In genomic region chr9:138042640-138043039, GRCh38 we compare ENCODE assay signal across 17 cellular contexts.
A peak's percentile ranks its signal among the peaks of the same experiment; 100 is the strongest.
DNase-seq lines count a peak whose midpoint lies in the region; TF ChIP-seq lines count a peak whose summit lies in the region.
"Had no signal": no experiment of that assay in that cellular context is flagged by ENCODE, and none has a peak within 500 bp of the region (broad histone marks: within the 10 kb centered on the region; RNA-seq: fewer than 3 reads in every experiment).

No MANE protein-coding gene starts in this region.

- H3K27me3 ChIP-seq in Caco-2 (replicated peaks; ENCODE audit: control insufficient read depth, insufficient read depth, low read length): no peaks in the 10 kb centered on the region; the same call in 1 of the 2 replicates

- CTCF ChIA-PET in activated CD4-positive, alpha-beta memory T cell treated with anti-CD3 and anti-CD28 coated beads, Interleukin-2, amount 10 ng/mL, durations not matched to agents 7 days and 5 days (lab: Charles Lee): no interaction called here
- CTCF ChIA-PET in activated CD4-positive, alpha-beta memory T cell treated with anti-CD3 and anti-CD28 coated beads for 36 hours (lab: Charles Lee): no interaction called here
- CTCF ChIA-PET in Caco-2 (lab: Charles Lee): no interaction called here

- no peaks in the 10 kb centered on the region for H3K9me3 ChIP-seq in Caco-2

- TF ChIP-seq CTCF in endothelial cell (IDR thresholded peaks at IDR 0.05; ENCODE audit: unreplicated experiment): no peak
- no peak for TF ChIP-seq CTCF in Caco-2 (IDR thresholded peaks at IDR 0.05; ENCODE audit: insufficient read depth in 1 of 2, low read depth in 1 of 2, low read length in 1 of 2, severe bottlenecking in 1 of 2, unreplicated experiment in 1 of 2)

- intact Hi-C loops in activated CD4-positive, alpha-beta memory T cell treated with anti-CD3 and anti-CD28 coated beads for 36 hours (cut with micrococcal nuclease): no loop called here
- intact Hi-C loops in posterior vena cava (cut with DNase I): no loop called here
- intact Hi-C loops in Caco-2 (cut with micrococcal nuclease; ENCODE audit: unreplicated experiment): no loop called here
- intact Hi-C loops in activated T-helper 1 cell treated with anti-CD3 and anti-CD28 coated beads, Interleukin-12 subunit alpha, Interleukin-12 subunit beta, Interleukin-2, Interleukin-4 antibody, amounts not matched to agents 30 ng/mL and 10 ng/mL and 1 ng/mL, durations not matched to agents 14 hours and 24 hours and 36 hours (cut with micrococcal nuclease): no loop called here

- H3K27ac Mint-ChIP-seq in activated CD4-positive, alpha-beta memory T cell treated with anti-CD3 and anti-CD28 coated beads, Interleukin-2, amount 10 ng/mL, durations not matched to agents 7 days and 5 days: no peak overlapping the region
- no peak overlapping the region for H3K27ac Mint-ChIP-seq in activated CD4-positive, alpha-beta memory T cell treated with anti-CD3 and anti-CD28 coated beads for 36 hours
- H3K27ac Mint-ChIP-seq in endothelial cell (ENCODE audit: unreplicated experiment) (peak overlapping the region; percentile 59), Caco-2 (ENCODE audit: unreplicated experiment) (no peak overlapping the region)
- no peak overlapping the region for H3K27ac Mint-ChIP-seq in activated T-helper 1 cell treated with anti-CD3 and anti-CD28 coated beads, Interleukin-12 subunit alpha, Interleukin-12 subunit beta, Interleukin-2, Interleukin-4 antibody, amounts not matched to agents 30 ng/mL and 10 ng/mL and 1 ng/mL, durations not matched to agents 14 hours and 24 hours and 36 hours
- H3K27ac Mint-ChIP-seq: IgD-negative memory B cell had no signal

- no TSS peak for BruUV-seq in Caco-2 (replicated peaks; lab: Mats Ljungman, UMichigan)

- POLR2A ChIA-PET in activated CD4-positive, alpha-beta memory T cell treated with anti-CD3 and anti-CD28 coated beads, Interleukin-2, amount 10 ng/mL, durations not matched to agents 7 days and 5 days (lab: Charles Lee): no interaction called here
- POLR2A ChIA-PET in activated CD4-positive, alpha-beta memory T cell treated with anti-CD3 and anti-CD28 coated beads for 36 hours (lab: Charles Lee): no interaction called here
- POLR2A ChIA-PET in Caco-2 (lab: Charles Lee): no interaction called here

- H3K36me3 Mint-ChIP-seq in activated CD4-positive, alpha-beta memory T cell treated with anti-CD3 and anti-CD28 coated beads, Interleukin-2, amount 10 ng/mL, durations not matched to agents 7 days and 5 days (ENCODE audit: low read depth): no peaks in the 10 kb centered on the region
- H3K36me3 Mint-ChIP-seq in activated CD4-positive, alpha-beta memory T cell treated with anti-CD3 and anti-CD28 coated beads for 36 hours: no peaks in the 10 kb centered on the region
- H3K36me3 Mint-ChIP-seq in endothelial cell (ENCODE audit: low read depth, unreplicated experiment): peaks cover 8% of the 10 kb centered on the region
- no peaks in the 10 kb centered on the region for H3K36me3 Mint-ChIP-seq in Caco-2 (ENCODE audit: insufficient read depth, unreplicated experiment)
- H3K36me3 Mint-ChIP-seq in activated T-helper 1 cell treated with anti-CD3 and anti-CD28 coated beads, Interleukin-12 subunit alpha, Interleukin-12 subunit beta, Interleukin-2, Interleukin-4 antibody, amounts not matched to agents 30 ng/mL and 10 ng/mL and 1 ng/mL, durations not matched to agents 14 hours and 24 hours and 36 hours (ENCODE audit: low read depth): no peaks in the 10 kb centered on the region

- H3K4me1 ChIP-seq in Caco-2: no peaks in the 10 kb centered on the region

- no peaks in the 10 kb centered on the region for H3K36me3 ChIP-seq in Caco-2 (ENCODE audit: control insufficient read depth, insufficient read depth, low read length)

- H3K4me1 Mint-ChIP-seq in activated CD4-positive, alpha-beta memory T cell treated with anti-CD3 and anti-CD28 coated beads, Interleukin-2, amount 10 ng/mL, durations not matched to agents 7 days and 5 days: no peaks in the 10 kb centered on the region
- H3K4me1 Mint-ChIP-seq in activated CD4-positive, alpha-beta memory T cell treated with anti-CD3 and anti-CD28 coated beads for 36 hours (ENCODE audit: low read depth): no peaks in the 10 kb centered on the region
- H3K4me1 Mint-ChIP-seq in endothelial cell (ENCODE audit: unreplicated experiment) (peaks cover 6% of the 10 kb centered on the region), Caco-2 (ENCODE audit: low read depth, unreplicated experiment) (no peaks in the 10 kb centered on the region)
- no peaks in the 10 kb centered on the region for H3K4me1 Mint-ChIP-seq in activated T-helper 1 cell treated with anti-CD3 and anti-CD28 coated beads, Interleukin-12 subunit alpha, Interleukin-12 subunit beta, Interleukin-2, Interleukin-4 antibody, amounts not matched to agents 30 ng/mL and 10 ng/mL and 1 ng/mL, durations not matched to agents 14 hours and 24 hours and 36 hours (ENCODE audit: low read depth)

- peak; percentile 9 for DNase-seq in activated CD4-positive, alpha-beta memory T cell treated with anti-CD3 and anti-CD28 coated beads, Interleukin-2, amount 10 ng/mL, durations not matched to agents 7 days and 5 days
- no peak for DNase-seq in activated CD4-positive, alpha-beta memory T cell treated with anti-CD3 and anti-CD28 coated beads for 36 hours
- no peak for DNase-seq in endothelial cell (ENCODE audit: low spot score)
- peak; percentile 47 for DNase-seq in posterior vena cava (ENCODE audit: low spot score)
- no peak for DNase-seq in Caco-2
- no peak for DNase-seq in KG1 (lab: John Stamatoyannopoulos, UW)
- no peak for DNase-seq in activated T-helper 1 cell treated with anti-CD3 and anti-CD28 coated beads, Interleukin-12 subunit alpha, Interleukin-12 subunit beta, Interleukin-2, Interleukin-4 antibody, amounts not matched to agents 30 ng/mL and 10 ng/mL and 1 ng/mL, durations not matched to agents 14 hours and 24 hours and 36 hours (ENCODE audit: low spot score)
- DNase-seq: DMS79 treated with DMSO at 0.1 percent for 48 hours, Karpas-422, NCI-H1417, NCI-H1694 treated with DMSO at 0.1 percent for 48 hours, NCI-H2081 treated with DMSO at 0.1 percent for 48 hours, NCI-H2171 treated with DMSO at 0.1 percent for 48 hours, NCI-H526 treated with DMSO at 0.1 percent for 48 hours, OCI-M1, SHP77 had no signal

- no peaks in the 10 kb centered on the region for H3K9me3 Mint-ChIP-seq in activated CD4-positive, alpha-beta memory T cell treated with anti-CD3 and anti-CD28 coated beads, Interleukin-2, amount 10 ng/mL, durations not matched to agents 7 days and 5 days
- H3K9me3 Mint-ChIP-seq in activated CD4-positive, alpha-beta memory T cell treated with anti-CD3 and anti-CD28 coated beads for 36 hours: no peaks in the 10 kb centered on the region
- H3K9me3 Mint-ChIP-seq in endothelial cell (ENCODE audit: unreplicated experiment): no peaks in the 10 kb centered on the region
- H3K9me3 Mint-ChIP-seq in Caco-2 (ENCODE audit: unreplicated experiment): no peaks in the 10 kb centered on the region
- no peaks in the 10 kb centered on the region for H3K9me3 Mint-ChIP-seq in activated T-helper 1 cell treated with anti-CD3 and anti-CD28 coated beads, Interleukin-12 subunit alpha, Interleukin-12 subunit beta, Interleukin-2, Interleukin-4 antibody, amounts not matched to agents 30 ng/mL and 10 ng/mL and 1 ng/mL, durations not matched to agents 14 hours and 24 hours and 36 hours
- H3K9me3 Mint-ChIP-seq: IgD-negative memory B cell had no signal

- no peak overlapping the region for H3K4me3 ChIP-seq in Caco-2 (ENCODE audit: low read depth, low read length)

- H3K4me3 Mint-ChIP-seq in activated CD4-positive, alpha-beta memory T cell treated with anti-CD3 and anti-CD28 coated beads, Interleukin-2, amount 10 ng/mL, durations not matched to agents 7 days and 5 days: no peak overlapping the region
- no peak overlapping the region for H3K4me3 Mint-ChIP-seq in activated CD4-positive, alpha-beta memory T cell treated with anti-CD3 and anti-CD28 coated beads for 36 hours
- H3K4me3 Mint-ChIP-seq in endothelial cell (ENCODE audit: unreplicated experiment): peak overlapping the region; percentile 18
- no peak overlapping the region for H3K4me3 Mint-ChIP-seq in Caco-2 (ENCODE audit: unreplicated experiment)
- H3K4me3 Mint-ChIP-seq in activated T-helper 1 cell treated with anti-CD3 and anti-CD28 coated beads, Interleukin-12 subunit alpha, Interleukin-12 subunit beta, Interleukin-2, Interleukin-4 antibody, amounts not matched to agents 30 ng/mL and 10 ng/mL and 1 ng/mL, durations not matched to agents 14 hours and 24 hours and 36 hours: no peak overlapping the region

- peaks cover 2% of the 10 kb centered on the region for H3K27me3 Mint-ChIP-seq in activated CD4-positive, alpha-beta memory T cell treated with anti-CD3 and anti-CD28 coated beads, Interleukin-2, amount 10 ng/mL, durations not matched to agents 7 days and 5 days
- peaks cover 17% of the 10 kb centered on the region for H3K27me3 Mint-ChIP-seq in activated CD4-positive, alpha-beta memory T cell treated with anti-CD3 and anti-CD28 coated beads for 36 hours
- peaks cover 13% of the 10 kb centered on the region for H3K27me3 Mint-ChIP-seq in endothelial cell (ENCODE audit: unreplicated experiment)
- H3K27me3 Mint-ChIP-seq in Caco-2 (ENCODE audit: insufficient read depth, unreplicated experiment): peaks cover 18% of the 10 kb centered on the region
- H3K27me3 Mint-ChIP-seq in activated T-helper 1 cell treated with anti-CD3 and anti-CD28 coated beads, Interleukin-12 subunit alpha, Interleukin-12 subunit beta, Interleukin-2, Interleukin-4 antibody, amounts not matched to agents 30 ng/mL and 10 ng/mL and 1 ng/mL, durations not matched to agents 14 hours and 24 hours and 36 hours (ENCODE audit: insufficient read depth): peaks cover 3% of the 10 kb centered on the region

Comparison
In these comparisons a context has a peak if more than half of its experiments do, and no peak if none do; other contexts are left out.
1. DNase-seq: peak in activated CD4-positive, alpha-beta memory T cell treated with anti-CD3 and anti-CD28 coated beads, Interleukin-2, amount 10 ng/mL, durations not matched to agents 7 days and 5 days (single experiment) and posterior vena cava (single experiment); none in activated CD4-positive, alpha-beta memory T cell treated with anti-CD3 and anti-CD28 coated beads for 36 hours (single experiment), endothelial cell (single experiment), Caco-2 (0 of 2), KG1 (single experiment) and activated T-helper 1 cell treated with anti-CD3 and anti-CD28 coated beads, Interleukin-12 subunit alpha, Interleukin-12 subunit beta, Interleukin-2, Interleukin-4 antibody, amounts not matched to agents 30 ng/mL and 10 ng/mL and 1 ng/mL, durations not matched to agents 14 hours and 24 hours and 36 hours (single experiment).